8 cellular contexts compared by ENCODE assay signal in genomic region chr19:39436350-39436716, GRCh38. TPM values are rescaled to one million over a fixed set of nuclear protein-coding genes. Genes with fewer than 3 reads are reported as not detected.
A peak's percentile ranks its signal among the peaks of the same experiment; 100 is the strongest.
DNase-seq lines count a peak whose midpoint lies in the region; ATAC-seq lines count a peak whose summit lies in the region.

No MANE protein-coding gene starts in this region.

- peak overlapping the region; percentile 96 to 100 for H3K27ac Mint-ChIP-seq in activated naive CD4-positive, alpha-beta T cell treated with anti-CD3 and anti-CD28 coated beads, Interleukin-2, amount 50 U/mL, for 72 hours

- peak overlapping the region; percentile 99 for H3K4me3 ChIP-seq in iPS-20b (ENCODE audit: low read length)
- H3K4me3 ChIP-seq in stomach smooth muscle (ENCODE audit: low read length in 2 of 2): peak overlapping the region; percentile 87 to 98

- H3K27me3 ChIP-seq in iPS-20b (ENCODE audit: insufficient read depth, low read length): no peaks in the 10 kb centered on the region
- H3K27me3 ChIP-seq in stomach smooth muscle (ENCODE audit: control insufficient read depth in 1 of 2, insufficient read depth in 2 of 2, low read length in 2 of 2): peaks cover 3 to 6% of the 10 kb centered on the region in 2 donors

- H3K4me1 ChIP-seq in iPS-20b (ENCODE audit: insufficient read depth, low read length): peaks cover 10% of the 10 kb centered on the region; the same call in 1 of the 2 replicates
- peaks cover 31% of the 10 kb centered on the region for H3K4me1 ChIP-seq in stomach smooth muscle (ENCODE audit: control insufficient read depth, insufficient read depth, low read length)

- ATAC-seq in activated naive CD4-positive, alpha-beta T cell treated with anti-CD3 and anti-CD28 coated beads, Interleukin-2, amount 50 U/mL, for 72 hours: no peak
- ATAC-seq in HG03460 (IDR thresholded peaks at IDR 0.05; ENCODE audit: unreplicated experiment): no peak

- H3K27ac ChIP-seq in iPS-20b (ENCODE audit: low read length): peak overlapping the region; percentile 86
- peak overlapping the region; percentile 79 for H3K27ac ChIP-seq in stomach smooth muscle (ENCODE audit: low read length)

- peaks cover 35 to 38% of the 10 kb centered on the region in 2 donors for H3K36me3 Mint-ChIP-seq in activated naive CD4-positive, alpha-beta T cell treated with anti-CD3 and anti-CD28 coated beads, Interleukin-2, amount 50 U/mL, for 72 hours

- H3K9me3 ChIP-seq in iPS-20b (ENCODE audit: insufficient read depth, low read depth, low read length) (no peaks in the 10 kb centered on the region), stomach smooth muscle (ENCODE audit: control insufficient read depth in 2 of 2, low read length in 2 of 2) (no peaks in the 10 kb centered on the region)

- DNase-seq in NCI-H146 treated with DMSO at 0.1 percent for 48 hours (lab: John Stamatoyannopoulos, UW; ENCODE audit: unreplicated experiment) (peak; percentile 53), NCI-H146 (lab: John Stamatoyannopoulos, UW) (no peak), OCI-M2 (lab: John Stamatoyannopoulos, UW; ENCODE audit: unreplicated experiment) (no peak), NCI-H2196 (lab: John Stamatoyannopoulos, UW; ENCODE audit: unreplicated experiment) (no peak)
- no peak for DNase-seq in activated naive CD4-positive, alpha-beta T cell treated with anti-CD3 and anti-CD28 coated beads, Interleukin-2, amount 50 U/mL, for 72 hours (ENCODE audit: low spot score in 2 of 2)

- H3K36me3 ChIP-seq in iPS-20b (ENCODE audit: insufficient read depth, low read depth, low read length) (peaks cover 37% of the 10 kb centered on the region), stomach smooth muscle (ENCODE audit: control insufficient read depth in 2 of 2, insufficient read depth in 2 of 2, low read length in 2 of 2) (peaks cover 19 to 22% of the 10 kb centered on the region in 2 donors)

- H3K9ac ChIP-seq in iPS-20b (ENCODE audit: low read depth, low read length) (peak overlapping the region; percentile 96), stomach smooth muscle (ENCODE audit: low read length in 2 of 2) (peak overlapping the region; percentile 89 to 97)

- H3K9me3 Mint-ChIP-seq in activated naive CD4-positive, alpha-beta T cell treated with anti-CD3 and anti-CD28 coated beads, Interleukin-2, amount 50 U/mL, for 72 hours: no peaks in the 10 kb centered on the region

RNA-seq across cellular contexts. Expression of gene RPS16, which starts 0.6 kb away (rescaled TPM):
- total RNA-seq in activated naive CD4-positive, alpha-beta T cell treated with anti-CD3 and anti-CD28 coated beads, Interleukin-2, amount 50 U/mL, for 72 hours: 1,000 to 10,000 TPM; 3,128 to 3,624 TPM

RNA-seq across cellular contexts. Expression of gene SUPT5H, which starts 9.0 kb away (rescaled TPM):
- total RNA-seq in activated naive CD4-positive, alpha-beta T cell treated with anti-CD3 and anti-CD28 coated beads, Interleukin-2, amount 50 U/mL, for 72 hours: 100 to 1,000 TPM; 197 to 211 TPM

RNA-seq across cellular contexts. Expression of gene PLEKHG2, which starts 23.9 kb away (rescaled TPM):
- total RNA-seq in activated naive CD4-positive, alpha-beta T cell treated with anti-CD3 and anti-CD28 coated beads, Interleukin-2, amount 50 U/mL, for 72 hours: 10 to 100 TPM; 52.4 to 55.6 TPM

RNA-seq across cellular contexts. Expression of gene ZFP36, which starts 29.7 kb away (rescaled TPM):
- 100 to 1,000 TPM in 1 of 2 donors, 10 to 100 TPM in 1; 59.7 to 183 TPM for total RNA-seq in activated naive CD4-positive, alpha-beta T cell treated with anti-CD3 and anti-CD28 coated beads, Interleukin-2, amount 50 U/mL, for 72 hours

RNA-seq across cellular contexts. Expression of gene TIMM50, which starts 44.3 kb away (rescaled TPM):
- 10 to 100 TPM; 71.2 to 84.8 TPM for total RNA-seq in activated naive CD4-positive, alpha-beta T cell treated with anti-CD3 and anti-CD28 coated beads, Interleukin-2, amount 50 U/mL, for 72 hours
